ENCODE assay signal across 8 cellular contexts in the genomic region with DNA sequence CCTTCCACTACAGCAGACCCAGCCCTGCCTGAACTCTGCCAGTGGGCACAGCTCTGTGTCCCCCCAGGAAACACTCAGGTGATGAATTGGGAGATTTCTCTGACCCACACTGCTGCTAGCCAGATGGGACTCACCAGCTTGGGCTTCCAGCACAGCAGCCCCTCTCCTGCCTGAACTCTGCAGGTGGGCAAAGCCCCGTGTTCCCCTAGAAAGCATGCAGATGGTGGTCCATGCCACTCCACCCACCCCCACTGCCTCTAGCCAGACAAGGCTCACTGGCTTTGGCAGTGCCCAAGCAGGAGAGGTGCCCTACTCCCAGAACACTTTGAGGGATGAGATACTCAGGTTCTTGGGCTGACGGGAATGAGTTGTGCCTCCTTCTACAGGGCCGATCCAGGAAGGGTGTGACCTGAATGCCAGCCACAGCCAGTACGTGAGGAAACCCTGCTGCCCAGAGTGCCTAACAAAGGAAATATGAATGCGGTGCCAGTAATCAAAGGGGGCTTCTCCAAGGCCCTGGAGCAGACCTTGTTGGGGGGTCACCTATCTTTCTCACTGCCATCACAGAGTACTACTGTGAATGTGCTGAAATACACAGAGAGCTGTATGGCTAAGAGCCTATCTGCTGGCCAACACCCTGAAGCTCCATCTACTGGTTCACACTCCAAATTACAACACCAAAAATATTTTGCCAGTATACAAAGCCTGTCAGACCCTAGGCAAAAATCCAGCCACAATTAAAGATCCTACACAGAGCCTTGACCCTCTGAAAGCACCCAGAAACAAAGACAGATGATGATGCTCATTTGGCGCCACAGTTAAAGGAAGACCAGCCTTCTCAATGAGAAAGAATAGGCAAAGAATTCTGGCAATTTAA.
DNase-seq lines count a peak whose midpoint lies in the region; ATAC-seq, FAIRE-seq and TF ChIP-seq lines count a peak whose summit lies in the region.

No MANE protein-coding gene starts in this region.

- H3K14ac ChIP-seq in H1 (ENCODE audit: insufficient read length): no peak overlapping the region

- H2AFZ ChIP-seq in DND-41 (ENCODE audit: low read depth, low read length) (no peak overlapping the region), GM23338 (0 out of 2 replicates have a peak overlapping the region, but pooled peaks have one; percentile 44), H1 (ENCODE audit: low read length) (peak overlapping the region; percentile 28; the same call in 1 of the 2 replicates)

- in situ Hi-C loops in Panc1 (cut with HindIII; ENCODE audit: low pct_unique_long_range_greater_than_20kb, low sequenced_read_pairs): no loop called here

- H3K27me3 Mint-ChIP-seq in GM23338 (ENCODE audit: insufficient read depth, low read depth, poor library complexity): no peaks in the 10 kb centered on the region

- peak overlapping the region; percentile 88; the same call in 1 of the 2 replicates for H2BK12ac ChIP-seq in H1 (ENCODE audit: low read depth, low read length)

- intact Hi-C loops in Panc1 (cut with micrococcal nuclease; ENCODE audit: unreplicated experiment): loop anchor here (2.0 to 5.0 kb wide), 2 partner anchors 110 to 301 kb away; no protein-coding TSS in a partner anchor

- peak overlapping the region; percentile 73 for H2BK5ac ChIP-seq in H1 (ENCODE audit: low read depth, low read length)

- no peak overlapping the region for H3K4me3 ChIP-seq in DND-41 (ENCODE audit: low read depth in 1 of 2, low read length in 2 of 2)
- H3K4me3 ChIP-seq in GM23338: no peak overlapping the region
- H3K4me3 ChIP-seq in Panc1 (ENCODE audit: low read depth in 2 of 2, low read length in 2 of 2): no peak overlapping the region
- no peak overlapping the region for H3K4me3 ChIP-seq in H1 (ENCODE audit: extremely low read depth in 1 of 4, insufficient read depth in 2 of 4, low read depth in 3 of 4, low read length in 4 of 4)
- no peak overlapping the region for H3K4me3 ChIP-seq in retinal pigment epithelial cell (ENCODE audit: low read length)

- no peak overlapping the region for H3K23ac ChIP-seq in H1 (ENCODE audit: insufficient read length)

- H3K4me1 Mint-ChIP-seq in GM23338: no peaks in the 10 kb centered on the region; the same call in 2 of the 3 replicates

- H3K4ac ChIP-seq in H1 (replicated peaks; ENCODE audit: insufficient read length, low read depth, low read length): peak overlapping the region; percentile 1

- H3K4me1 ChIP-seq in DND-41 (ENCODE audit: insufficient read depth, low read length) (no peaks in the 10 kb centered on the region), GM23338 (ENCODE audit: insufficient read depth) (no peaks in the 10 kb centered on the region; the same call in 1 of the 2 replicates), Panc1 (ENCODE audit: control insufficient read depth, insufficient read depth, low read length) (no peaks in the 10 kb centered on the region), H1 (replicated peaks in 1 of 4; ENCODE audit: control insufficient read depth in 3 of 4, insufficient read depth in 4 of 4, low read length in 3 of 4) (no peaks in the 10 kb centered on the region)

- H3K9ac ChIP-seq in DND-41 (ENCODE audit: low read depth, low read length) (no peak overlapping the region), H1 (replicated peaks in 1 of 4; ENCODE audit: extremely low read depth in 1 of 4, low read depth in 3 of 4, low read length in 3 of 4) (no peak overlapping the region)

- no peak overlapping the region for H2BK120ac ChIP-seq in H1 (replicated peaks; ENCODE audit: low read depth, low read length)

- no peak overlapping the region; the same call in 1 of the 2 replicates for H4K8ac ChIP-seq in H1 (ENCODE audit: extremely low read depth, insufficient read depth, low read length)

- peaks cover 65% of the 10 kb centered on the region for H3K9me3 Mint-ChIP-seq in GM23338

- H4K5ac ChIP-seq in H1 (ENCODE audit: insufficient read length, low read depth, low read length): no peak overlapping the region

- ATAC-seq in DND-41 (ENCODE audit: insufficient read depth, low read depth): peak; percentile 71
- peak; percentile 93 for ATAC-seq in GM23338
- ATAC-seq in Panc1: peak; percentile 87
- ATAC-seq in GM18520 (IDR thresholded peaks at IDR 0.05; ENCODE audit: unreplicated experiment): no peak
- no peak for ATAC-seq in HG03159 (IDR thresholded peaks at IDR 0.05; ENCODE audit: unreplicated experiment)

- H3K9me2 ChIP-seq in GM23338 (ENCODE audit: insufficient read depth): peaks cover 7% of the 10 kb centered on the region; the same call in 1 of the 2 replicates

- H3K56ac ChIP-seq in H1 (replicated peaks; ENCODE audit: insufficient read length, low read depth, low read length): no peak overlapping the region

- TF ChIP-seq RAD21 in H1 (IDR thresholded peaks at IDR 0.05 in 1 of 2, conservative IDR thresholded peaks at IDR 0.05 in 1 of 2; ENCODE audit: low read depth in 2 of 2, low read length in 2 of 2): peak; percentile 83 to 89

- no peaks in the 10 kb centered on the region for H3K79me2 ChIP-seq in DND-41 (ENCODE audit: insufficient read depth, low read length)
- no peaks in the 10 kb centered on the region for H3K79me2 ChIP-seq in GM23338 (replicated peaks; ENCODE audit: insufficient read depth)
- no peaks in the 10 kb centered on the region for H3K79me2 ChIP-seq in H1 (ENCODE audit: control insufficient read depth in 1 of 2, insufficient read depth in 2 of 2, low read length in 2 of 2)

- no peaks in the 10 kb centered on the region for H3K23me2 ChIP-seq in H1 (ENCODE audit: low read depth, low read length)

- H3K4me3 Mint-ChIP-seq in GM23338: no peak overlapping the region

- 89% methylated on average over 6 of the region's 6 CpGs; no CpG with 5 or more reads in 1 of the 2 experiments for WGBS in H1 (ENCODE audit: extremely low coverage in 1 of 2, insufficient coverage in 1 of 2, insufficient read length in 1 of 2, insufficient replicate concordance in 2 of 2, low coverage in 1 of 2, low lambda C conversion rate in 2 of 2, missing lambda C conversion rate in 1 of 2), 2 experiments

- CTCF ChIA-PET in Panc1 (lab: Charles Lee) (interaction anchor here (1.0 kb wide), 2 partner anchors 143 to 144 kb away, joined by 3 to 13 read pairs; a partner anchor contains a TSS), H1 (lab: Charles Lee; ENCODE audit: partially characterized antibody) (interaction anchor here (0.7 to 4.7 kb wide), 38 partner anchors 9 to 1269 kb away, joined by 3 to 42 read pairs (median 4); a partner anchor contains a TSS)

- DNase-seq in DND-41: peak; percentile 9
- peak; percentile 71 for DNase-seq in GM23338 (ENCODE audit: low spot score)
- peak; percentile 4 for DNase-seq in Panc1 (ENCODE audit: low read depth, low spot score)
- no peak for DNase-seq in H1 (ENCODE audit: low read depth in 1 of 2, low spot score in 2 of 2)
- DNase-seq in retinal pigment epithelial cell (ENCODE audit: low read depth): no peak
- DNase-seq in activated gamma-delta T cell (lab: John Stamatoyannopoulos, UW): no peak

- H3K27me3 ChIP-seq in DND-41 (ENCODE audit: insufficient read depth, low read length, poor library complexity) (no peaks in the 10 kb centered on the region), GM23338 (ENCODE audit: insufficient read depth) (no peaks in the 10 kb centered on the region), Panc1 (ENCODE audit: control insufficient read depth, insufficient read depth, low read length) (no peaks in the 10 kb centered on the region), H1 (replicated peaks in 1 of 4; ENCODE audit: control insufficient read depth in 3 of 4, extremely low read depth in 1 of 4, insufficient read depth in 3 of 4, low read length in 3 of 4) (no peaks in the 10 kb centered on the region)

- POLR2A ChIA-PET in Panc1 (lab: Charles Lee) (no interaction called here), H1 (lab: Charles Lee; ENCODE audit: partially characterized antibody) (interaction anchor here (1.3 to 2.1 kb wide), 4 partner anchors 12 to 134 kb away, joined by 3 to 10 read pairs (median 5); a partner anchor contains a TSS)

- peak overlapping the region; percentile 55; the same call in 1 of the 2 replicates for H3K18ac ChIP-seq in H1 (ENCODE audit: extremely low read depth, low read length)

- no peak for TF ChIP-seq EP300 in H1 (IDR thresholded peaks at IDR 0.05; ENCODE audit: borderline replicate concordance in 1 of 2, low read depth in 2 of 2, low read length in 2 of 2)

- peak; percentile 91 for FAIRE-seq in H1 (lab: Jason Lieb, UNC)

- H2BK20ac ChIP-seq in H1 (ENCODE audit: low read length): peak overlapping the region; percentile 83; the same call in 1 of the 2 replicates

- peak overlapping the region; percentile 66; the same call in 1 of the 2 replicates for H2AK5ac ChIP-seq in H1 (ENCODE audit: low read depth, low read length)

- H3K4me2 ChIP-seq in DND-41 (ENCODE audit: insufficient read depth, low read length): no peak overlapping the region
- H3K4me2 ChIP-seq in GM23338: no peak overlapping the region
- H3K4me2 ChIP-seq in H1 (ENCODE audit: insufficient read depth in 1 of 2, low read depth in 2 of 2, low read length in 2 of 2): no peak overlapping the region

- H3K79me1 ChIP-seq in H1 (ENCODE audit: low read depth, low read length): no peaks in the 10 kb centered on the region

- no peaks in the 10 kb centered on the region for H3K36me3 ChIP-seq in DND-41 (ENCODE audit: insufficient read depth, low read length)
- H3K36me3 ChIP-seq in GM23338 (ENCODE audit: insufficient read depth): peaks cover 15% of the 10 kb centered on the region
- H3K36me3 ChIP-seq in Panc1 (ENCODE audit: control insufficient read depth, insufficient read depth, low read length): no peaks in the 10 kb centered on the region
- peaks cover 0 to 11% (median 1%) of the 10 kb centered on the region in 4 experiments; a peak in 2 of 8 replicates for H3K36me3 ChIP-seq in H1 (ENCODE audit: control insufficient read depth in 2 of 4, insufficient read depth in 4 of 4, low read length in 3 of 4)

- H3K36me3 Mint-ChIP-seq in GM23338 (ENCODE audit: low read depth): peaks cover 69% of the 10 kb centered on the region

- peak overlapping the region; percentile 25; the same call in 1 of the 2 replicates for H2BK15ac ChIP-seq in H1 (ENCODE audit: low read length)

- TF ChIP-seq POLR2A in H1 (IDR thresholded peaks at IDR 0.05; ENCODE audit: control extremely low read depth in 1 of 2, low read depth in 2 of 2, low read length in 2 of 2): no peak

- no TSS peak for BruUV-seq in Panc1 (replicated peaks; lab: Mats Ljungman, UMichigan)

- peak overlapping the region; percentile 58 for H4K91ac ChIP-seq in H1 (replicated peaks; ENCODE audit: insufficient read length, low read length)

- H4K20me1 ChIP-seq in DND-41 (ENCODE audit: insufficient read depth, low read length): no peaks in the 10 kb centered on the region
- H4K20me1 ChIP-seq in GM23338 (replicated peaks; ENCODE audit: insufficient read depth): no peaks in the 10 kb centered on the region
- no peaks in the 10 kb centered on the region for H4K20me1 ChIP-seq in H1 (replicated peaks in 1 of 2; ENCODE audit: control insufficient read depth in 1 of 2, insufficient read depth in 2 of 2, low read length in 2 of 2)

- H3F3A ChIP-seq in GM23338 (replicated peaks; ENCODE audit: low read depth): no peaks in the 10 kb centered on the region

- TF ChIP-seq CTCF in DND-41 (IDR thresholded peaks at IDR 0.05; ENCODE audit: borderline replicate concordance, extremely low read depth, low read length, poor library complexity, severe bottlenecking) (peak; percentile 45), GM23338 (conservative IDR thresholded peaks at IDR 0.05; ENCODE audit: low read depth in 2 of 2) (peak; percentile 67 to 75), Panc1 (IDR thresholded peaks at IDR 0.05) (peak; percentile 74), H1 (IDR thresholded peaks at IDR 0.05; ENCODE audit: control extremely low read depth in 1 of 3, insufficient read depth in 1 of 3, low read depth in 1 of 3, low read length in 3 of 3) (peak in 2 of 3 experiments; percentile 73 to 77; a peak in 3 of 4 replicates), retinal pigment epithelial cell (conservative IDR thresholded peaks at IDR 0.05; ENCODE audit: low read depth, low read length) (peak; percentile 47)

- no peaks in the 10 kb centered on the region for H3K9me3 ChIP-seq in DND-41 (ENCODE audit: insufficient read depth, low read length, severe bottlenecking)
- H3K9me3 ChIP-seq in Panc1 (ENCODE audit: control insufficient read depth, insufficient read depth, low read depth, low read length): no peaks in the 10 kb centered on the region
- peaks cover 13 to 14% of the 10 kb centered on the region in 2 experiments for H3K9me3 ChIP-seq in H1 (ENCODE audit: insufficient read depth in 2 of 2, low read depth in 1 of 2, low read length in 1 of 2)

- H3K27ac ChIP-seq in DND-41 (ENCODE audit: low read length) (no peak overlapping the region), GM23338 (ENCODE audit: low read depth) (no peak overlapping the region), Panc1 (ENCODE audit: low read length) (no peak overlapping the region), H1 (ENCODE audit: low read depth, low read length) (no peak overlapping the region)

- H3K27ac Mint-ChIP-seq in GM23338: no peak overlapping the region

Comparison
In these comparisons a context has a peak if more than half of its experiments do, and no peak if none do; other contexts are left out.
1. ATAC-seq: peak in DND-41 (single experiment), GM23338 (single experiment) and Panc1 (single experiment); none in GM18520 (single experiment) and HG03159 (single experiment).
2. DNase-seq: peak in DND-41 (single experiment), GM23338 (single experiment) and Panc1 (single experiment); none in H1 (0 of 2), retinal pigment epithelial cell (single experiment) and activated gamma-delta T cell (single experiment).
3. Peak in every context shown above with its lines, with median percentiles within 50 percentile points of each other: CTCF ChIP-seq.